8 cellular contexts compared by ENCODE assay signal in genomic region chr17:64147110-64148016, GRCh38. TPM values are rescaled to one million over a fixed set of nuclear protein-coding genes. Genes with fewer than 3 reads are reported as not detected.
DNase-seq lines count a peak whose midpoint lies in the region; ATAC-seq and TF ChIP-seq lines count a peak whose summit lies in the region.

No MANE protein-coding gene starts in this region.

- no peak for TF ChIP-seq CTCF in right atrium auricular region (IDR thresholded peaks at IDR 0.05)
- TF ChIP-seq CTCF in foreskin keratinocyte (conservative IDR thresholded peaks at IDR 0.05) = no peak

- peaks cover 6% of the 10 kb centered on the region for H3K36me3 ChIP-seq in right atrium auricular region
- H3K36me3 ChIP-seq in SJCRH30 = peaks cover 26% of the 10 kb centered on the region

- H3K4me1 ChIP-seq in right atrium auricular region = peaks cover 0 to 37% of the 10 kb centered on the region in 2 donors
- H3K4me1 ChIP-seq in SJCRH30 = no peaks in the 10 kb centered on the region
- H3K4me1 ChIP-seq in foreskin keratinocyte = peaks cover 8% of the 10 kb centered on the region

- no peak for ATAC-seq in left cardiac atrium
- ATAC-seq in foreskin keratinocyte = no peak
- no peak for ATAC-seq in HG03439 (IDR thresholded peaks at IDR 0.05; ENCODE audit: unreplicated experiment)
- no peak for ATAC-seq in GM21576 (IDR thresholded peaks at IDR 0.05; ENCODE audit: unreplicated experiment)

- peak overlapping the region; percentile 97 for H3K27ac ChIP-seq in right atrium auricular region
- H3K27ac ChIP-seq in SJCRH30 = peak overlapping the region; percentile 88; the same call in 1 of the 2 replicates
- H3K27ac ChIP-seq in foreskin keratinocyte = peak overlapping the region; percentile 87
- peak overlapping the region; percentile 97 for H3K27ac ChIP-seq in temporal lobe (ENCODE audit: low read depth, low read length)

- H3K9me3 ChIP-seq in right atrium auricular region = no peaks in the 10 kb centered on the region
- no peaks in the 10 kb centered on the region for H3K9me3 ChIP-seq in SJCRH30 (replicated peaks)

- H3K4me3 ChIP-seq in right atrium auricular region = peak overlapping the region; percentile 77 to 83
- peak overlapping the region; percentile 82 for H3K4me3 ChIP-seq in SJCRH30

- DNase-seq in right atrium auricular region (ENCODE audit: low spot score) (peak; percentile 30), left cardiac atrium (no peak), SJCRH30 (no peak), foreskin keratinocyte (peak; percentile 36 to 59), NCI-H446 (lab: John Stamatoyannopoulos, UW) (no peak)

- H3K27me3 ChIP-seq in right atrium auricular region = no peaks in the 10 kb centered on the region
- no peaks in the 10 kb centered on the region for H3K27me3 ChIP-seq in SJCRH30
- H3K27me3 ChIP-seq in foreskin keratinocyte = no peaks in the 10 kb centered on the region

- intact Hi-C loops in left cardiac atrium (cut with DNase I) = loop anchor here in 1 of 2 donors (5.0 kb wide), 1 partner anchor 115 kb away; the partner anchor contains the start of gene TEX2

RNA-seq across cellular contexts. Expression of gene ERN1, which starts 17.4 kb away (rescaled TPM):
- total RNA-seq in right atrium auricular region (10 to 100 TPM in 1 of 2 donors, 1 to 10 TPM in 1; 7.0 to 11.9 TPM), left cardiac atrium (10 to 100 TPM; 11.4 to 15.4 TPM), foreskin keratinocyte (5.1 and 5.3 TPM in 2 replicates), temporal lobe (3.4 TPM)
- total RNA-seq in SJCRH30 (2014; rRNA removed; shearing (Covaris generic)) = 2.2 and 3.8 TPM in 2 replicates
- polyA plus RNA-seq in foreskin keratinocyte = 1.6 and 1.7 TPM in 2 replicates

Comparison
In these comparisons a context has a peak if more than half of its experiments do, and no peak if none do; other contexts are left out.
1. DNase-seq: peak in right atrium auricular region (single experiment) and foreskin keratinocyte (2 of 2); none in left cardiac atrium (single experiment), SJCRH30 (0 of 2) and NCI-H446 (0 of 2).
2. Peak in every context shown above with its lines, with median percentiles within 50 percentile points of each other: H3K27ac ChIP-seq.